In the genomic region with DNA sequence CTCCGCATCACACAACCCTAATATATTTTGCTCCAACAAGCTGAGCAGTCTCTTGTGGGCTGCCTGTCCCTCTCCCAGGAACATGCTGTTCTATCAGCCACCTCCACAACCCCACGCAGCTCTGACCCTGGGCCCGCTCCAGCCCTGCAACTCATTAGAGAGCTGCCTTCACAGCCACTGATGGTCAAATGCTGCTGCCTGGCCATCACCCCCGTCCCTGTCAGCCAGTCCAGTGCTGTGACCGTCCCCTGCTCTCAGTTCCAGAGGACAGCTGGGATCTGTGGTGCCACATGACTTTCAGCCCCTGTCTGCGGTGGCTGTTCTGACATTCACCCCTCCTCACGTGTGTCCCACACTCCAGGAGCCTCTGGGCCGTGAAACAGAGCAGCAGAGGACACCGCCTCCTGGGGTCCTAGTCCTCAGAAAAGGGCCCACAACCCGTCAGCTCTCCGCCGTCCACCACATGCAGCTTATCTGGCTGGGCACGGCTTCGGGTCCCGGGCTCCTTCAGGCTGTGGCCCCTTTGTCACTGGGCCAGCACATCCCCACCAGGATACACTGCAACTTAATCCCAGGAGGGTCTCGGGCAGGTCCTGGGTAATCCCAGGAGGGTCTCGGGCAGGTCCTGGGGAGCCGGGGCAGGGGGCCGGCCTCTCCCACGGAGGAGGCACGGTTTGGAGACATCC, we compare ENCODE assay signal across 1 cellular context.
TF ChIP-seq lines count a peak whose summit lies in the region.

No MANE protein-coding gene starts in this region.

TF ChIP-seq in HepG2, 621 proteins besides CTCF, POLR2A, EP300 and RAD21 (continued from another document):
- TF ChIP-seq, protein P1, sequence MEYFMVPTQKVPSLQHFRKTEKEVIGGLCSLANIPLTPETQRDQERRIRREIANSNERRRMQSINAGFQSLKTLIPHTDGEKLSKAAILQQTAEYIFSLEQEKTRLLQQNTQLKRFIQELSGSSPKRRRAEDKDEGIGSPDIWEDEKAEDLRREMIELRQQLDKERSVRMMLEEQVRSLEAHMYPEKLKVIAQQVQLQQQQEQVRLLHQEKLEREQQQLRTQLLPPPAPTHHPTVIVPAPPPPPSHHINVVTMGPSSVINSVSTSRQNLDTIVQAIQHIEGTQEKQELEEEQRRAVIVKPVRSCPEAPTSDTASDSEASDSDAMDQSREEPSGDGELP (IDR thresholded peaks at IDR 0.05; ENCODE audit: borderline replicate concordance, low read depth) = peak; percentile 84; the same call in 1 of the 2 replicates
- TF ChIP-seq SIN3A (IDR thresholded peaks at IDR 0.05; ENCODE audit: borderline replicate concordance, low read depth, low read length) (peak; percentile 37; the same call in 1 of the 2 replicates), ARID2 (CRISPR knock-in tag; IDR thresholded peaks at IDR 0.05; ENCODE audit: borderline replicate concordance) (0 out of 2 replicates have a peak, but pooled peaks have one; percentile 46), ZNF780A (CRISPR knock-in tag; IDR thresholded peaks at IDR 0.05) (no peak), SALL1 (CRISPR knock-in tag; IDR thresholded peaks at IDR 0.05) (peak; percentile 57), FOSL2 (CRISPR knock-in tag; IDR thresholded peaks at IDR 0.05) (0 out of 2 replicates have a peak, but pooled peaks have one; percentile 3), ZFP36L1 (CRISPR knock-in tag; IDR thresholded peaks at IDR 0.05) (0 out of 2 replicates have a peak, but pooled peaks have one; percentile 35), ZFX (CRISPR knock-in tag; IDR thresholded peaks at IDR 0.05; ENCODE audit: low read depth) (peak; percentile 30; the same call in 1 of the 2 replicates)
- TF ChIP-seq, protein P2, sequence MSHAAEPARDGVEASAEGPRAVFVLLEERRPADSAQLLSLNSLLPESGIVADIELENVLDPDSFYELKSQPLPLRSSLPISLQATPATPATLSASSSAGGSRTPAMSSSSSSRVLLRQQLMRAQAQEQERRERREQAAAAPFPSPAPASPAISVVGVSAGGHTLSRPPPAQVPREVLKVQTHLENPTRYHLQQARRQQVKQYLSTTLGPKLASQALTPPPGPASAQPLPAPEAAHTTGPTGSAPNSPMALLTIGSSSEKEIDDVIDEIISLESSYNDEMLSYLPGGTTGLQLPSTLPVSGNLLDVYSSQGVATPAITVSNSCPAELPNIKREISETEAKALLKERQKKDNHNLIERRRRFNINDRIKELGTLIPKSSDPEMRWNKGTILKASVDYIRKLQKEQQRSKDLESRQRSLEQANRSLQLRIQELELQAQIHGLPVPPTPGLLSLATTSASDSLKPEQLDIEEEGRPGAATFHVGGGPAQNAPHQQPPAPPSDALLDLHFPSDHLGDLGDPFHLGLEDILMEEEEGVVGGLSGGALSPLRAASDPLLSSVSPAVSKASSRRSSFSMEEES (CRISPR knock-in tag; IDR thresholded peaks at IDR 0.05) = peak; percentile 43; the same call in 1 of the 2 replicates
